Comparison of ENCODE assay signal across 2 cellular contexts in the genomic region with DNA sequence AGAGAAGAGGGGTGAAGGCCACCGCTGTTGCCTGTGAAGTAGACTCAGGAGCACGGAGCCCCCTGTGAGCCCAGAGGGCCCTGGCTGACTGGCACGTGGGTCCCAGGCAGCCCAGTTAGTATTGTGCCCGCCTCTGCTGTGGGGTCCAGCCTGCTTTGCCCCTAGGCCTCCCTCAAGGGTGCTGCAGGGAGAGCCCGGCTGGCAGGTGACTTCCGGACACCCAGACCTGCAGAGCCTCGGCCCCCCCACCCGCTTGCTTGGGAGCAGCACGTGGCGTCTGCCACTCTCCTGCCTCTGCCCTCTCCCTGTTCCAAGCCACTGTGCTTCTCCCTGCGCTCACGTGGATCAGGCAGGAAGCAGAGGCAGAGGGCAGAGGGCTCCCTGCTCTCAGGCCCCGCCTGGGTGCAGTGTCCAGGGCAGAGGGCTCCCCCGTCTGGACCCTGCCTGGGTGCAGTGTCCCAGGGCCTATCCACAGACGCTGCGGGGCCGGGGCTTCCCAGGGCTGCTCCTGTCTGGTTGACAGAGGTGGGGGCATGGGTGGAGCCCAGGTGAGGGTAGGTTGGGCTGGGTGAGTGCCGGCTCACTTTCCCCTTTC.
A peak's percentile ranks its signal among the peaks of the same experiment; 100 is the strongest.
TF ChIP-seq lines count a peak whose summit lies in the region.

No MANE protein-coding gene starts in this region.

TF ChIP-seq in K562, 482 proteins besides CTCF, POLR2A, EP300 and RAD21:
- TF ChIP-seq, protein P1, sequence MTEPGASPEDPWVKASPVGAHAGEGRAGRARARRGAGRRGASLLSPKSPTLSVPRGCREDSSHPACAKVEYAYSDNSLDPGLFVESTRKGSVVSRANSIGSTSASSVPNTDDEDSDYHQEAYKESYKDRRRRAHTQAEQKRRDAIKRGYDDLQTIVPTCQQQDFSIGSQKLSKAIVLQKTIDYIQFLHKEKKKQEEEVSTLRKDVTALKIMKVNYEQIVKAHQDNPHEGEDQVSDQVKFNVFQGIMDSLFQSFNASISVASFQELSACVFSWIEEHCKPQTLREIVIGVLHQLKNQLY (CRISPR knock-in tag; conservative IDR thresholded peaks at IDR 0.05), result no peak
- TF ChIP-seq ZNF3 (CRISPR knock-in tag; IDR thresholded peaks at IDR 0.05), result no peak
- TF ChIP-seq, protein P2, sequence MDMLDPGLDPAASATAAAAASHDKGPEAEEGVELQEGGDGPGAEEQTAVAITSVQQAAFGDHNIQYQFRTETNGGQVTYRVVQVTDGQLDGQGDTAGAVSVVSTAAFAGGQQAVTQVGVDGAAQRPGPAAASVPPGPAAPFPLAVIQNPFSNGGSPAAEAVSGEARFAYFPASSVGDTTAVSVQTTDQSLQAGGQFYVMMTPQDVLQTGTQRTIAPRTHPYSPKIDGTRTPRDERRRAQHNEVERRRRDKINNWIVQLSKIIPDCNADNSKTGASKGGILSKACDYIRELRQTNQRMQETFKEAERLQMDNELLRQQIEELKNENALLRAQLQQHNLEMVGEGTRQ (CRISPR knock-in tag; IDR thresholded peaks at IDR 0.05), result 0 out of 2 replicates have a peak, but pooled peaks have one; percentile 19
- peak; percentile 57 for TF ChIP-seq POLR2G (IDR thresholded peaks at IDR 0.05; ENCODE audit: low read depth, low read length)
- no peak for TF ChIP-seq ZNF764 (CRISPR knock-in tag; IDR thresholded peaks at IDR 0.05; ENCODE audit: low read depth)
- no peak for TF ChIP-seq NFE2 (IDR thresholded peaks at IDR 0.05; ENCODE audit: low read depth)
- no peak for TF ChIP-seq ZNF24 (IDR thresholded peaks at IDR 0.05)
- no peak for TF ChIP-seq POLR3A (IDR thresholded peaks at IDR 0.05; ENCODE audit: borderline replicate concordance, extremely low read depth, insufficient read depth, insufficient read length)
- TF ChIP-seq, protein P3, sequence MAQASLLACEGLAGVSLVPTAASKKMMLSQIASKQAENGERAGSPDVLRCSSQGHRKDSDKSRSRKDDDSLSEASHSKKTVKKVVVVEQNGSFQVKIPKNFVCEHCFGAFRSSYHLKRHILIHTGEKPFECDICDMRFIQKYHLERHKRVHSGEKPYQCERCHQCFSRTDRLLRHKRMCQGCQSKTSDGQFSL (CRISPR knock-in tag; IDR thresholded peaks at IDR 0.05), result peak; percentile 74; the same call in 1 of the 2 replicates
- TF ChIP-seq, protein P3 (tag; IDR thresholded peaks at IDR 0.05), result no peak
- no peak for TF ChIP-seq RBM25 (IDR thresholded peaks at IDR 0.05; ENCODE audit: low read depth, low read length, severe bottlenecking)
- TF ChIP-seq, protein P4, sequence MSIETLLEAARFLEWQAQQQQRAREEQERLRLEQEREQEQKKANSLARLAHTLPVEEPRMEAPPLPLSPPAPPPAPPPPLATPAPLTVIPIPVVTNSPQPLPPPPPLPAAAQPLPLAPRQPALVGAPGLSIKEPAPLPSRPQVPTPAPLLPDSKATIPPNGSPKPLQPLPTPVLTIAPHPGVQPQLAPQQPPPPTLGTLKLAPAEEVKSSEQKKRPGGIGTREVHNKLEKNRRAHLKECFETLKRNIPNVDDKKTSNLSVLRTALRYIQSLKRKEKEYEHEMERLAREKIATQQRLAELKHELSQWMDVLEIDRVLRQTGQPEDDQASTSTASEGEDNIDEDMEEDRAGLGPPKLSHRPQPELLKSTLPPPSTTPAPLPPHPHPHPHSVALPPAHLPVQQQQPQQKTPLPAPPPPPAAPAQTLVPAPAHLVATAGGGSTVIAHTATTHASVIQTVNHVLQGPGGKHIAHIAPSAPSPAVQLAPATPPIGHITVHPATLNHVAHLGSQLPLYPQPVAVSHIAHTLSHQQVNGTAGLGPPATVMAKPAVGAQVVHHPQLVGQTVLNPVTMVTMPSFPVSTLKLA (conservative IDR thresholded peaks at IDR 0.05), result 0 out of 4 replicates have a peak, but pooled peaks of 1 of the 2 experiments have one; percentile 15
- TF ChIP-seq TAF9B (IDR thresholded peaks at IDR 0.05; ENCODE audit: partially characterized antibody), result no peak
TF ChIP-seq in K562: peak in this region for 4.

TF ChIP-seq in HepG2, 621 proteins besides CTCF, POLR2A, EP300 and RAD21 (continues in another document):
- TF ChIP-seq CBX5 (CRISPR knock-in tag; IDR thresholded peaks at IDR 0.05; ENCODE audit: borderline replicate concordance), result no peak
- TF ChIP-seq ZNF709 (CRISPR knock-in tag; IDR thresholded peaks at IDR 0.05), result no peak
- TF ChIP-seq, protein P5, sequence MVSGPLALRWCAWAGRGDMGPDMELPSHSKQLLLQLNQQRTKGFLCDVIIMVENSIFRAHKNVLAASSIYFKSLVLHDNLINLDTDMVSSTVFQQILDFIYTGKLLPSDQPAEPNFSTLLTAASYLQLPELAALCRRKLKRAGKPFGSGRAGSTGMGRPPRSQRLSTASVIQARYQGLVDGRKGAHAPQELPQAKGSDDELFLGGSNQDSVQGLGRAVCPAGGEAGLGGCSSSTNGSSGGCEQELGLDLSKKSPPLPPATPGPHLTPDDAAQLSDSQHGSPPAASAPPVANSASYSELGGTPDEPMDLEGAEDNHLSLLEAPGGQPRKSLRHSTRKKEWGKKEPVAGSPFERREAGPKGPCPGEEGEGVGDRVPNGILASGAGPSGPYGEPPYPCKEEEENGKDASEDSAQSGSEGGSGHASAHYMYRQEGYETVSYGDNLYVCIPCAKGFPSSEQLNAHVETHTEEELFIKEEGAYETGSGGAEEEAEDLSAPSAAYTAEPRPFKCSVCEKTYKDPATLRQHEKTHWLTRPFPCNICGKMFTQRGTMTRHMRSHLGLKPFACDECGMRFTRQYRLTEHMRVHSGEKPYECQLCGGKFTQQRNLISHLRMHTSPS (CRISPR knock-in tag; IDR thresholded peaks at IDR 0.05; ENCODE audit: low read depth), result peak; percentile 75
- TF ChIP-seq, protein P6, sequence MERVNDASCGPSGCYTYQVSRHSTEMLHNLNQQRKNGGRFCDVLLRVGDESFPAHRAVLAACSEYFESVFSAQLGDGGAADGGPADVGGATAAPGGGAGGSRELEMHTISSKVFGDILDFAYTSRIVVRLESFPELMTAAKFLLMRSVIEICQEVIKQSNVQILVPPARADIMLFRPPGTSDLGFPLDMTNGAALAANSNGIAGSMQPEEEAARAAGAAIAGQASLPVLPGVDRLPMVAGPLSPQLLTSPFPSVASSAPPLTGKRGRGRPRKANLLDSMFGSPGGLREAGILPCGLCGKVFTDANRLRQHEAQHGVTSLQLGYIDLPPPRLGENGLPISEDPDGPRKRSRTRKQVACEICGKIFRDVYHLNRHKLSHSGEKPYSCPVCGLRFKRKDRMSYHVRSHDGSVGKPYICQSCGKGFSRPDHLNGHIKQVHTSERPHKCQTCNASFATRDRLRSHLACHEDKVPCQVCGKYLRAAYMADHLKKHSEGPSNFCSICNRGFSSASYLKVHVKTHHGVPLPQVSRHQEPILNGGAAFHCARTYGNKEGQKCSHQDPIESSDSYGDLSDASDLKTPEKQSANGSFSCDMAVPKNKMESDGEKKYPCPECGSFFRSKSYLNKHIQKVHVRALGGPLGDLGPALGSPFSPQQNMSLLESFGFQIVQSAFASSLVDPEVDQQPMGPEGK (CRISPR knock-in tag; IDR thresholded peaks at IDR 0.05), result peak; percentile 35; the same call in 1 of the 2 replicates
- TF ChIP-seq ZNF431 (CRISPR knock-in tag; IDR thresholded peaks at IDR 0.05; ENCODE audit: borderline replicate concordance, low read depth), result no peak
- TF ChIP-seq, protein P7, sequence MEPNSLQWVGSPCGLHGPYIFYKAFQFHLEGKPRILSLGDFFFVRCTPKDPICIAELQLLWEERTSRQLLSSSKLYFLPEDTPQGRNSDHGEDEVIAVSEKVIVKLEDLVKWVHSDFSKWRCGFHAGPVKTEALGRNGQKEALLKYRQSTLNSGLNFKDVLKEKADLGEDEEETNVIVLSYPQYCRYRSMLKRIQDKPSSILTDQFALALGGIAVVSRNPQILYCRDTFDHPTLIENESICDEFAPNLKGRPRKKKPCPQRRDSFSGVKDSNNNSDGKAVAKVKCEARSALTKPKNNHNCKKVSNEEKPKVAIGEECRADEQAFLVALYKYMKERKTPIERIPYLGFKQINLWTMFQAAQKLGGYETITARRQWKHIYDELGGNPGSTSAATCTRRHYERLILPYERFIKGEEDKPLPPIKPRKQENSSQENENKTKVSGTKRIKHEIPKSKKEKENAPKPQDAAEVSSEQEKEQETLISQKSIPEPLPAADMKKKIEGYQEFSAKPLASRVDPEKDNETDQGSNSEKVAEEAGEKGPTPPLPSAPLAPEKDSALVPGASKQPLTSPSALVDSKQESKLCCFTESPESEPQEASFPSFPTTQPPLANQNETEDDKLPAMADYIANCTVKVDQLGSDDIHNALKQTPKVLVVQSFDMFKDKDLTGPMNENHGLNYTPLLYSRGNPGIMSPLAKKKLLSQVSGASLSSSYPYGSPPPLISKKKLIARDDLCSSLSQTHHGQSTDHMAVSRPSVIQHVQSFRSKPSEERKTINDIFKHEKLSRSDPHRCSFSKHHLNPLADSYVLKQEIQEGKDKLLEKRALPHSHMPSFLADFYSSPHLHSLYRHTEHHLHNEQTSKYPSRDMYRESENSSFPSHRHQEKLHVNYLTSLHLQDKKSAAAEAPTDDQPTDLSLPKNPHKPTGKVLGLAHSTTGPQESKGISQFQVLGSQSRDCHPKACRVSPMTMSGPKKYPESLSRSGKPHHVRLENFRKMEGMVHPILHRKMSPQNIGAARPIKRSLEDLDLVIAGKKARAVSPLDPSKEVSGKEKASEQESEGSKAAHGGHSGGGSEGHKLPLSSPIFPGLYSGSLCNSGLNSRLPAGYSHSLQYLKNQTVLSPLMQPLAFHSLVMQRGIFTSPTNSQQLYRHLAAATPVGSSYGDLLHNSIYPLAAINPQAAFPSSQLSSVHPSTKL (CRISPR knock-in tag; IDR thresholded peaks at IDR 0.05), result 0 out of 2 replicates have a peak, but pooled peaks have one; percentile 10
- TF ChIP-seq ZNF33B (CRISPR knock-in tag; IDR thresholded peaks at IDR 0.05), result no peak
- TF ChIP-seq HNRNPL (IDR thresholded peaks at IDR 0.05; ENCODE audit: low read depth, low read length), result peak; percentile 64; the same call in 1 of the 2 replicates
- TF ChIP-seq CHD2 (IDR thresholded peaks at IDR 0.05; ENCODE audit: low read depth, low read length), result no peak
- TF ChIP-seq, protein P8, sequence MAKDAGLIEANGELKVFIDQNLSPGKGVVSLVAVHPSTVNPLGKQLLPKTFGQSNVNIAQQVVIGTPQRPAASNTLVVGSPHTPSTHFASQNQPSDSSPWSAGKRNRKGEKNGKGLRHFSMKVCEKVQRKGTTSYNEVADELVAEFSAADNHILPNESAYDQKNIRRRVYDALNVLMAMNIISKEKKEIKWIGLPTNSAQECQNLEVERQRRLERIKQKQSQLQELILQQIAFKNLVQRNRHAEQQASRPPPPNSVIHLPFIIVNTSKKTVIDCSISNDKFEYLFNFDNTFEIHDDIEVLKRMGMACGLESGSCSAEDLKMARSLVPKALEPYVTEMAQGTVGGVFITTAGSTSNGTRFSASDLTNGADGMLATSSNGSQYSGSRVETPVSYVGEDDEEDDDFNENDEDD (CRISPR knock-in tag; IDR thresholded peaks at IDR 0.05; ENCODE audit: borderline replicate concordance), result peak; percentile 49; the same call in 1 of the 2 replicates
- peak; percentile 33; the same call in 1 of the 2 replicates for TF ChIP-seq SP4 (CRISPR knock-in tag; IDR thresholded peaks at IDR 0.05)
- TF ChIP-seq ELF3 (CRISPR knock-in tag; IDR thresholded peaks at IDR 0.05), result peak; percentile 26; the same call in 1 of the 2 replicates
- TF ChIP-seq HNRNPUL1 (IDR thresholded peaks at IDR 0.05; ENCODE audit: low read depth, low read length), result no peak
- peak; percentile 12; the same call in 1 of the 2 replicates for TF ChIP-seq HOXA3 (CRISPR knock-in tag; IDR thresholded peaks at IDR 0.05)
- peak; percentile 39; the same call in 1 of the 2 replicates for TF ChIP-seq TARDBP (CRISPR knock-in tag; IDR thresholded peaks at IDR 0.05)
- TF ChIP-seq, protein P9, sequence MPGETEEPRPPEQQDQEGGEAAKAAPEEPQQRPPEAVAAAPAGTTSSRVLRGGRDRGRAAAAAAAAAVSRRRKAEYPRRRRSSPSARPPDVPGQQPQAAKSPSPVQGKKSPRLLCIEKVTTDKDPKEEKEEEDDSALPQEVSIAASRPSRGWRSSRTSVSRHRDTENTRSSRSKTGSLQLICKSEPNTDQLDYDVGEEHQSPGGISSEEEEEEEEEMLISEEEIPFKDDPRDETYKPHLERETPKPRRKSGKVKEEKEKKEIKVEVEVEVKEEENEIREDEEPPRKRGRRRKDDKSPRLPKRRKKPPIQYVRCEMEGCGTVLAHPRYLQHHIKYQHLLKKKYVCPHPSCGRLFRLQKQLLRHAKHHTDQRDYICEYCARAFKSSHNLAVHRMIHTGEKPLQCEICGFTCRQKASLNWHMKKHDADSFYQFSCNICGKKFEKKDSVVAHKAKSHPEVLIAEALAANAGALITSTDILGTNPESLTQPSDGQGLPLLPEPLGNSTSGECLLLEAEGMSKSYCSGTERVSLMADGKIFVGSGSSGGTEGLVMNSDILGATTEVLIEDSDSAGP (CRISPR knock-in tag; IDR thresholded peaks at IDR 0.05; ENCODE audit: borderline replicate concordance), result no peak; the same call in 1 of the 2 replicates
- TF ChIP-seq, protein P10, sequence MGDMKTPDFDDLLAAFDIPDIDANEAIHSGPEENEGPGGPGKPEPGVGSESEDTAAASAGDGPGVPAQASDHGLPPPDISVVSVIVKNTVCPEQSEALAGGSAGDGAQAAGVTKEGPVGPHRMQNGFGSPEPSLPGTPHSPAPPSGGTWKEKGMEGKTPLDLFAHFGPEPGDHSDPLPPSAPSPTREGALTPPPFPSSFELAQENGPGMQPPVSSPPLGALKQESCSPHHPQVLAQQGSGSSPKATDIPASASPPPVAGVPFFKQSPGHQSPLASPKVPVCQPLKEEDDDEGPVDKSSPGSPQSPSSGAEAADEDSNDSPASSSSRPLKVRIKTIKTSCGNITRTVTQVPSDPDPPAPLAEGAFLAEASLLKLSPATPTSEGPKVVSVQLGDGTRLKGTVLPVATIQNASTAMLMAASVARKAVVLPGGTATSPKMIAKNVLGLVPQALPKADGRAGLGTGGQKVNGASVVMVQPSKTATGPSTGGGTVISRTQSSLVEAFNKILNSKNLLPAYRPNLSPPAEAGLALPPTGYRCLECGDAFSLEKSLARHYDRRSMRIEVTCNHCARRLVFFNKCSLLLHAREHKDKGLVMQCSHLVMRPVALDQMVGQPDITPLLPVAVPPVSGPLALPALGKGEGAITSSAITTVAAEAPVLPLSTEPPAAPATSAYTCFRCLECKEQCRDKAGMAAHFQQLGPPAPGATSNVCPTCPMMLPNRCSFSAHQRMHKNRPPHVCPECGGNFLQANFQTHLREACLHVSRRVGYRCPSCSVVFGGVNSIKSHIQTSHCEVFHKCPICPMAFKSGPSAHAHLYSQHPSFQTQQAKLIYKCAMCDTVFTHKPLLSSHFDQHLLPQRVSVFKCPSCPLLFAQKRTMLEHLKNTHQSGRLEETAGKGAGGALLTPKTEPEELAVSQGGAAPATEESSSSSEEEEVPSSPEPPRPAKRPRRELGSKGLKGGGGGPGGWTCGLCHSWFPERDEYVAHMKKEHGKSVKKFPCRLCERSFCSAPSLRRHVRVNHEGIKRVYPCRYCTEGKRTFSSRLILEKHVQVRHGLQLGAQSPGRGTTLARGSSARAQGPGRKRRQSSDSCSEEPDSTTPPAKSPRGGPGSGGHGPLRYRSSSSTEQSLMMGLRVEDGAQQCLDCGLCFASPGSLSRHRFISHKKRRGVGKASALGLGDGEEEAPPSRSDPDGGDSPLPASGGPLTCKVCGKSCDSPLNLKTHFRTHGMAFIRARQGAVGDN (CRISPR knock-in tag; IDR thresholded peaks at IDR 0.05), result peak; percentile 93
- no peak for TF ChIP-seq ZKSCAN5 (CRISPR knock-in tag; IDR thresholded peaks at IDR 0.05)
- 0 out of 2 replicates have a peak, but pooled peaks have one; percentile 16 for TF ChIP-seq GATAD2A (CRISPR knock-in tag; IDR thresholded peaks at IDR 0.05)
- 0 out of 2 replicates have a peak, but pooled peaks have one; percentile 52 for TF ChIP-seq ZNF766 (CRISPR knock-in tag; IDR thresholded peaks at IDR 0.05; ENCODE audit: borderline replicate concordance)
